9 cellular contexts compared by ENCODE assay signal in genomic region chr14:70018713-70019201, GRCh38.
DNase-seq lines count a peak whose midpoint lies in the region; ATAC-seq and TF ChIP-seq lines count a peak whose summit lies in the region.
"Had no signal": no experiment of that assay in that cellular context is flagged by ENCODE, and none has a peak within 500 bp of the region (broad histone marks: within the 10 kb centered on the region; RNA-seq: fewer than 3 reads in every experiment).

No MANE protein-coding gene starts in this region.

- peaks cover 5 to 14% (median 7%) of the 10 kb centered on the region in 3 donors for H3K4me1 ChIP-seq in esophagus squamous epithelium
- peaks cover 2% of the 10 kb centered on the region for H3K4me1 ChIP-seq in ovary (ENCODE audit: insufficient read depth)

- intact Hi-C loops in esophagus squamous epithelium (cut with DNase I) (no loop called here), ovary (cut with DNase I) (no loop called here)

- TF ChIP-seq POLR2A in esophagus squamous epithelium (IDR thresholded peaks at IDR 0.05) (no peak), ovary (IDR thresholded peaks at IDR 0.05) (no peak)

- DNase-seq in GM03348 (ENCODE audit: low spot score) (peak; percentile 43), esophagus squamous epithelium (lab: John Stamatoyannopoulos, UW) (no peak), ovary (peak; percentile 27 to 60 (median 46)), A172 (ENCODE audit: low spot score) (no peak), SKM-1 (lab: John Stamatoyannopoulos, UW; ENCODE audit: unreplicated experiment) (no peak), retina (no peak), activated T-cell treated with anti-CD3 and anti-CD28 coated beads for 4 hours (no peak)

- H3K4me3 ChIP-seq in esophagus squamous epithelium (peak overlapping the region in 3 of 4 donors; percentile 12 to 48 (median 13)), ovary (peak overlapping the region; percentile 4)

- WGBS in esophagus squamous epithelium, 2 donors: 0 to 14% methylated on average over 1 to 7 of the region's 9 CpGs
- 16 to 20% (median 20%) methylated on average over 9 of the region's 9 CpGs for WGBS in ovary, 3 donors

- no peak for TF ChIP-seq EP300 in ovary (IDR thresholded peaks at IDR 0.05)

- H3K27ac ChIP-seq in esophagus squamous epithelium: peak overlapping the region in 2 of 4 donors; percentile 1 to 51
- no peak overlapping the region for H3K27ac ChIP-seq in ovary
- H3K27ac ChIP-seq: neutrophil had no signal

- H3K36me3 ChIP-seq in esophagus squamous epithelium (no peaks in the 10 kb centered on the region), ovary (no peaks in the 10 kb centered on the region)
- H3K36me3 ChIP-seq: neutrophil had no signal

- peak; percentile 69 for ATAC-seq in HG03196 (IDR thresholded peaks at IDR 0.05; ENCODE audit: unreplicated experiment)

- no peaks in the 10 kb centered on the region for H3K9me3 ChIP-seq in esophagus squamous epithelium
- H3K9me3 ChIP-seq in ovary: no peaks in the 10 kb centered on the region
- H3K9me3 ChIP-seq: neutrophil had no signal

- H3K27me3 ChIP-seq in esophagus squamous epithelium (peaks cover 0 to 3% (median 0%) of the 10 kb centered on the region in 4 donors), ovary (no peaks in the 10 kb centered on the region)

- no peak for TF ChIP-seq CTCF in esophagus squamous epithelium (IDR thresholded peaks at IDR 0.05)
- no peak for TF ChIP-seq CTCF in ovary (IDR thresholded peaks at IDR 0.05)

Comparison
In these comparisons a context has a peak if more than half of its experiments do, and no peak if none do; other contexts are left out.
1. DNase-seq: peak in GM03348 (single experiment) and ovary (5 of 5); none in esophagus squamous epithelium (single experiment), A172 (single experiment), SKM-1 (single experiment), retina (single experiment) and activated T-cell treated with anti-CD3 and anti-CD28 coated beads for 4 hours (single experiment).